10 cellular contexts compared by ENCODE assay signal in the genomic region with DNA sequence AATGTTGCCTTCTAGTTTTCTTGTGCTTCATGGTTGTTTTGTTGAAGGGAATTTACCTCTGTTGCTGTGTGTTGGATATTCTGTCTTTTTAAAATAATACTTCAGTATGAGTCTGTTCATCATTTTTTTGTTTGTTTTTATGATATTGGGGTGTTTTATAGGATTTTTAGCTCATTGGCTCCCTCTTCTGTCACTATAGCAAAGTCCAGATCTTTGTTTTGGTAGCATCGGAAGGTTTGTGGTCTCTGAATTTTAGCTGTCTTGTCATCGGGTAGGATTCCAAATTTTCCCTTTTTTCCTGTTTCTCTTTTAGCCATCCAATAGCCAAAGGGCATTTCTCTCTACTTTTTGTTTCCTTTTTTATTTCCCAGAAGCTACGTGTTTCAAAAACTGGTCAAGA.
DNase-seq lines count a peak whose midpoint lies in the region; ATAC-seq and TF ChIP-seq lines count a peak whose summit lies in the region.
"Had no signal": no experiment of that assay in that cellular context is flagged by ENCODE, and none has a peak within 500 bp of the region (broad histone marks: within the 10 kb centered on the region; RNA-seq: fewer than 3 reads in every experiment).

No MANE protein-coding gene starts in this region.

- no peak overlapping the region for H3K4me3 ChIP-seq in GM23248
- H3K4me3 ChIP-seq in naive thymus-derived CD4-positive, alpha-beta T cell (ENCODE audit: low read length) = no peak overlapping the region

- peaks cover 26% of the 10 kb centered on the region for H3K79me2 ChIP-seq in GM23248 (ENCODE audit: insufficient read depth)

- H3K27ac ChIP-seq in GM23248 (no peak overlapping the region), foreskin keratinocyte (no peak overlapping the region)
- H3K27ac ChIP-seq in naive thymus-derived CD4-positive, alpha-beta T cell (ENCODE audit: low read depth, low read length) = no peak overlapping the region

- no peak for ATAC-seq in foreskin keratinocyte
- ATAC-seq in naive thymus-derived CD4-positive, alpha-beta T cell = no peak

- peaks cover 14 to 65% (median 35%) of the 10 kb centered on the region in 11 donors for H3K9me3 Mint-ChIP-seq in naive thymus-derived CD4-positive, alpha-beta T cell

- no peak overlapping the region for H3K27ac Mint-ChIP-seq in naive thymus-derived CD4-positive, alpha-beta T cell
- H3K27ac Mint-ChIP-seq: dendritic cell treated with granulocyte-macrophage colony-stimulating factor and Interleukin-4, amounts not matched to agents 40 ng/mL and 50 ng/mL, for 4 days had no signal

- DNase-seq in AG20443 (ENCODE audit: low spot score) (peak; percentile 31), GM23248 (peak; percentile 35), SK-N-DZ (ENCODE audit: low spot score) (peak; percentile 6), foreskin keratinocyte (no peak), SKM-1 treated with dmso at 0.1 percent for 144 hours (lab: John Stamatoyannopoulos, UW; ENCODE audit: unreplicated experiment) (no peak)
- DNase-seq in naive thymus-derived CD4-positive, alpha-beta T cell = no peak
- no peak for DNase-seq in activated T-cell treated with anti-CD3 and anti-CD28 coated beads, Interleukin-2, amount 50 U/mL, for 1 hour
- no peak for DNase-seq in activated CD4-positive, alpha-beta T cell treated with anti-CD3 and anti-CD28 coated beads, Interleukin-2, amount 50 U/mL, for 4 hours
- DNase-seq: activated CD4-positive, alpha-beta T cell treated with anti-CD3 and anti-CD28 coated beads for 4 hours had no signal

- no peaks in the 10 kb centered on the region for H3K9me2 ChIP-seq in GM23248 (ENCODE audit: insufficient read depth)

- CTCF ChIA-PET in naive thymus-derived CD4-positive, alpha-beta T cell (lab: Charles Lee) = no interaction called here

- H3K27me3 ChIP-seq in GM23248 (replicated peaks; ENCODE audit: insufficient read depth) (no peaks in the 10 kb centered on the region), foreskin keratinocyte (no peaks in the 10 kb centered on the region)
- no peaks in the 10 kb centered on the region for H3K27me3 ChIP-seq in naive thymus-derived CD4-positive, alpha-beta T cell (ENCODE audit: control insufficient read depth in 2 of 2, insufficient read depth in 2 of 2, low read length in 2 of 2)

- in situ Hi-C loops in GM23248 (cut with MboI) = no loop called here

- 82 to 85% methylated on average over 3 of the region's 3 CpGs for WGBS in GM23248 (ENCODE audit: low coverage in 1 of 2, low lambda C conversion rate in 2 of 2, missing lambda C conversion rate in 2 of 2), 2 experiments

- no peaks in the 10 kb centered on the region; the same call in 1 of the 2 replicates for H4K20me1 ChIP-seq in GM23248 (ENCODE audit: insufficient read depth)

- peak; percentile 65 for TF ChIP-seq CTCF in foreskin keratinocyte (conservative IDR thresholded peaks at IDR 0.05)

- no peaks in the 10 kb centered on the region for H3K9me3 ChIP-seq in GM23248 (ENCODE audit: low read depth)
- peaks cover 0 to 6% (median 0%) of the 10 kb centered on the region in 3 experiments for H3K9me3 ChIP-seq in naive thymus-derived CD4-positive, alpha-beta T cell (ENCODE audit: control insufficient read depth in 2 of 3, low read length in 3 of 3)

- H3K36me3 ChIP-seq in GM23248 (ENCODE audit: low read depth) = no peaks in the 10 kb centered on the region
- H3K36me3 ChIP-seq in naive thymus-derived CD4-positive, alpha-beta T cell (ENCODE audit: control insufficient read depth in 2 of 3, insufficient read depth in 3 of 3, low read length in 3 of 3) = peaks cover 0 to 4% (median 0%) of the 10 kb centered on the region in 3 experiments

- no peaks in the 10 kb centered on the region; the same call in 1 of the 2 replicates for H3F3A ChIP-seq in GM23248 (ENCODE audit: insufficient read depth)

- POLR2A ChIA-PET in naive thymus-derived CD4-positive, alpha-beta T cell (lab: Charles Lee) = no interaction called here

- no peaks in the 10 kb centered on the region for H3K27me3 Mint-ChIP-seq in naive thymus-derived CD4-positive, alpha-beta T cell
- H3K27me3 Mint-ChIP-seq: dendritic cell treated with granulocyte-macrophage colony-stimulating factor and Interleukin-4, amounts not matched to agents 40 ng/mL and 50 ng/mL, for 4 days had no signal

- intact Hi-C loops in naive thymus-derived CD4-positive, alpha-beta T cell (cut with micrococcal nuclease) = no loop called here

- no peak overlapping the region for H3K9ac ChIP-seq in GM23248

- no peak overlapping the region for H3K4me2 ChIP-seq in GM23248 (ENCODE audit: unreplicated experiment)

- H2AFZ ChIP-seq in GM23248 = no peak overlapping the region

- no peaks in the 10 kb centered on the region for H3K4me1 ChIP-seq in GM23248 (ENCODE audit: insufficient read depth)
- H3K4me1 ChIP-seq in foreskin keratinocyte = peaks cover 3% of the 10 kb centered on the region
- no peaks in the 10 kb centered on the region for H3K4me1 ChIP-seq in naive thymus-derived CD4-positive, alpha-beta T cell (ENCODE audit: control insufficient read depth in 2 of 2, insufficient read depth in 2 of 2, low read length in 2 of 2)

- peaks cover 0 to 16% (median 11%) of the 10 kb centered on the region in 7 donors for H3K4me1 Mint-ChIP-seq in naive thymus-derived CD4-positive, alpha-beta T cell

- no peak overlapping the region for H3K4me3 Mint-ChIP-seq in naive thymus-derived CD4-positive, alpha-beta T cell
- H3K4me3 Mint-ChIP-seq: dendritic cell treated with granulocyte-macrophage colony-stimulating factor and Interleukin-4, amounts not matched to agents 40 ng/mL and 50 ng/mL, for 4 days had no signal

- peaks cover 26 to 87% (median 80%) of the 10 kb centered on the region in 5 donors for H3K36me3 Mint-ChIP-seq in naive thymus-derived CD4-positive, alpha-beta T cell

Comparison
In these comparisons a context has a peak if more than half of its experiments do, and no peak if none do; other contexts are left out.
1. DNase-seq: peak in AG20443 (single experiment), GM23248 (single experiment) and SK-N-DZ (single experiment); none in foreskin keratinocyte (0 of 2), naive thymus-derived CD4-positive, alpha-beta T cell (0 of 9), SKM-1 treated with dmso at 0.1 percent for 144 hours (single experiment), activated T-cell treated with anti-CD3 and anti-CD28 coated beads, Interleukin-2, amount 50 U/mL, for 1 hour (single experiment) and activated CD4-positive, alpha-beta T cell treated with anti-CD3 and anti-CD28 coated beads, Interleukin-2, amount 50 U/mL, for 4 hours (0 of 2).